ENCODE assay signal across 9 cellular contexts in genomic region chr9:73149371-73150067, GRCh38. TPM values are rescaled to one million over a fixed set of nuclear protein-coding genes. Genes with fewer than 3 reads are reported as not detected.
A peak's percentile ranks its signal among the peaks of the same experiment; 100 is the strongest.
DNase-seq lines count a peak whose midpoint lies in the region; ATAC-seq and TF ChIP-seq lines count a peak whose summit lies in the region.
"Had no signal": no experiment of that assay in that cellular context is flagged by ENCODE, and none has a peak within 500 bp of the region (broad histone marks: within the 10 kb centered on the region; RNA-seq: fewer than 3 reads in every experiment).

No MANE protein-coding gene starts in this region.

- H3K27me3 Mint-ChIP-seq in activated T-helper 17 cell treated with anti-CD3 and anti-CD28 coated beads, Interleukin-2, amount 50 U/mL, for 72 hours = no peaks in the 10 kb centered on the region

- peak overlapping the region; percentile 92 for H3K27ac Mint-ChIP-seq in activated T-helper 17 cell treated with anti-CD3 and anti-CD28 coated beads, Interleukin-2, amount 50 U/mL, for 72 hours
- peak overlapping the region; percentile 76 for H3K27ac Mint-ChIP-seq in stimulated activated effector memory CD8-positive, alpha-beta T cell treated with anti-CD3 and anti-CD28 coated beads, Interleukin-12 subunit alpha, Interleukin-12 subunit beta, amount 100 ng/mL, for 72 hours

- H3K27me3 ChIP-seq in right atrium auricular region = no peaks in the 10 kb centered on the region
- H3K27me3 ChIP-seq: BLaER1 had no signal

- peaks cover 5% of the 10 kb centered on the region for H3K36me3 ChIP-seq in right atrium auricular region
- H3K36me3 ChIP-seq: BLaER1 had no signal

- H3K9me3 Mint-ChIP-seq in activated T-helper 17 cell treated with anti-CD3 and anti-CD28 coated beads, Interleukin-2, amount 50 U/mL, for 72 hours = no peaks in the 10 kb centered on the region
- H3K9me3 Mint-ChIP-seq in stimulated activated effector memory CD8-positive, alpha-beta T cell treated with anti-CD3 and anti-CD28 coated beads, Interleukin-12 subunit alpha, Interleukin-12 subunit beta, amount 100 ng/mL, for 72 hours = no peaks in the 10 kb centered on the region

- no peak overlapping the region for H3K4me3 ChIP-seq in right atrium auricular region
- H3K4me3 ChIP-seq: BLaER1 had no signal

- H3K4me1 Mint-ChIP-seq in activated T-helper 17 cell treated with anti-CD3 and anti-CD28 coated beads, Interleukin-2, amount 50 U/mL, for 72 hours = peaks cover 29% of the 10 kb centered on the region
- peaks cover 26% of the 10 kb centered on the region for H3K4me1 Mint-ChIP-seq in stimulated activated effector memory CD8-positive, alpha-beta T cell treated with anti-CD3 and anti-CD28 coated beads, Interleukin-12 subunit alpha, Interleukin-12 subunit beta, amount 100 ng/mL, for 72 hours

- ATAC-seq in GM21786 (IDR thresholded peaks at IDR 0.05; ENCODE audit: unreplicated experiment) = peak; percentile 67
- peak; percentile 69 for ATAC-seq in activated T-helper 17 cell treated with anti-CD3 and anti-CD28 coated beads, Interleukin-2, amount 50 U/mL, for 72 hours (replicated peaks)
- ATAC-seq in stimulated activated effector memory CD8-positive, alpha-beta T cell treated with anti-CD3 and anti-CD28 coated beads, Interleukin-12 subunit alpha, Interleukin-12 subunit beta, amount 100 ng/mL, for 72 hours = peak; percentile 86

- peaks cover 2% of the 10 kb centered on the region for H3K36me3 Mint-ChIP-seq in activated T-helper 17 cell treated with anti-CD3 and anti-CD28 coated beads, Interleukin-2, amount 50 U/mL, for 72 hours (ENCODE audit: low read depth)
- H3K36me3 Mint-ChIP-seq in stimulated activated effector memory CD8-positive, alpha-beta T cell treated with anti-CD3 and anti-CD28 coated beads, Interleukin-12 subunit alpha, Interleukin-12 subunit beta, amount 100 ng/mL, for 72 hours = peaks cover 7% of the 10 kb centered on the region

- peaks cover 0 to 41% of the 10 kb centered on the region in 2 donors for H3K4me1 ChIP-seq in right atrium auricular region

- DNase-seq in NCI-H446 treated with DMSO at 0.1 percent for 48 hours (lab: John Stamatoyannopoulos, UW) = peak; percentile 1
- no peak for DNase-seq in NCI-H446 (lab: John Stamatoyannopoulos, UW)
- DNase-seq in KG1 (lab: John Stamatoyannopoulos, UW) = peak; percentile 51
- no peak for DNase-seq in right atrium auricular region (ENCODE audit: low spot score)
- DNase-seq in stimulated activated effector memory CD8-positive, alpha-beta T cell treated with anti-CD3 and anti-CD28 coated beads, Interleukin-12 subunit alpha, Interleukin-12 subunit beta, amount 100 ng/mL, for 72 hours (ENCODE audit: low spot score in 2 of 2) = no peak
- DNase-seq in T-helper 9 cell = no peak

- no peak for TF ChIP-seq CTCF in right atrium auricular region (IDR thresholded peaks at IDR 0.05)

- peak overlapping the region; percentile 74 for H3K4me3 Mint-ChIP-seq in activated T-helper 17 cell treated with anti-CD3 and anti-CD28 coated beads, Interleukin-2, amount 50 U/mL, for 72 hours
- H3K4me3 Mint-ChIP-seq in stimulated activated effector memory CD8-positive, alpha-beta T cell treated with anti-CD3 and anti-CD28 coated beads, Interleukin-12 subunit alpha, Interleukin-12 subunit beta, amount 100 ng/mL, for 72 hours = peak overlapping the region; percentile 33

- H3K9me3 ChIP-seq in right atrium auricular region = no peaks in the 10 kb centered on the region
- H3K9me3 ChIP-seq: BLaER1 had no signal

- peak overlapping the region; percentile 53 to 58 for H3K27ac ChIP-seq in right atrium auricular region
- H3K27ac ChIP-seq: BLaER1 had no signal

RNA-seq across cellular contexts. Expression of gene ANXA1, which starts 2.1 kb away (rescaled TPM):
- 10 to 100 TPM; 50.3 to 57.1 TPM for total RNA-seq in activated T-helper 17 cell treated with anti-CD3 and anti-CD28 coated beads, Interleukin-2, amount 50 U/mL, for 72 hours
- total RNA-seq in right atrium auricular region = 100 to 1,000 TPM in 1 of 2 donors, 10 to 100 TPM in 1; 69.8 to 142 TPM

Comparison
In these comparisons a context has a peak if more than half of its experiments do, and no peak if none do; other contexts are left out.
1. DNase-seq: peak in NCI-H446 treated with DMSO at 0.1 percent for 48 hours (single experiment) and KG1 (single experiment); none in NCI-H446 (0 of 2), right atrium auricular region (single experiment), stimulated activated effector memory CD8-positive, alpha-beta T cell treated with anti-CD3 and anti-CD28 coated beads, Interleukin-12 subunit alpha, Interleukin-12 subunit beta, amount 100 ng/mL, for 72 hours (0 of 2) and T-helper 9 cell (single experiment).
2. Peak in every context shown above with its lines, with median percentiles within 50 percentile points of each other: ATAC-seq.